ENCODE assay signal across 24 cellular contexts in genomic region chr7:5309146-5309545, GRCh38. TPM values are rescaled to one million over a fixed set of nuclear protein-coding genes. Genes with fewer than 3 reads are reported as not detected.
DNase-seq lines count a peak whose midpoint lies in the region; ATAC-seq, FAIRE-seq and TF ChIP-seq lines count a peak whose summit lies in the region.
"Had no signal": no experiment of that assay in that cellular context is flagged by ENCODE, and none has a peak within 500 bp of the region (broad histone marks: within the 10 kb centered on the region; RNA-seq: fewer than 3 reads in every experiment).

No MANE protein-coding gene starts in this region.

- H3K27ac Mint-ChIP-seq in type B pancreatic cell = peak overlapping the region; percentile 41
- H3K27ac Mint-ChIP-seq: B cell; CD4-positive, alpha-beta T cell; CD8-positive, alpha-beta T cell had no signal

- peaks cover 3% of the 10 kb centered on the region for H3K79me1 ChIP-seq in neuronal stem cell (ENCODE audit: low read depth, low read length)

- TF ChIP-seq RAD21 in HepG2 (CRISPR knock-in tag; IDR thresholded peaks at IDR 0.05) (no peak), K562 (CRISPR knock-in tag; conservative IDR thresholded peaks at IDR 0.05 in 1 of 2, IDR thresholded peaks at IDR 0.05 in 1 of 2) (no peak)

- H3K36me3 ChIP-seq in HepG2 (replicated peaks in 1 of 2; ENCODE audit: control insufficient read depth in 1 of 2, insufficient read depth in 2 of 2, low read length in 2 of 2) (peaks cover 8 to 11% of the 10 kb centered on the region in 2 experiments), right lobe of liver (peaks cover 0 to 33% (median 8%) of the 10 kb centered on the region in 4 donors), K562 (ENCODE audit: control insufficient read depth, insufficient read depth, low read length) (peaks cover 7% of the 10 kb centered on the region; the same call in 2 of the 3 replicates), neuronal stem cell (replicated peaks in 1 of 2; ENCODE audit: control insufficient read depth in 2 of 2, insufficient read depth in 2 of 2, low read length in 2 of 2) (peaks cover 12 to 62% of the 10 kb centered on the region in 2 donors)

- no peak for ATAC-seq in HepG2
- no peak for ATAC-seq in right lobe of liver
- ATAC-seq in K562 = no peak
- no peak for ATAC-seq in GM21723 (IDR thresholded peaks at IDR 0.05; ENCODE audit: unreplicated experiment)
- ATAC-seq in HG03097 (IDR thresholded peaks at IDR 0.05; ENCODE audit: low FRiP score, unreplicated experiment) = no peak
- ATAC-seq: CD8-positive, alpha-beta T cell had no signal

- TF ChIP-seq EP300 in HepG2 (IDR thresholded peaks at IDR 0.05; ENCODE audit: low read depth in 2 of 2, low read length in 2 of 2) = no peak
- TF ChIP-seq EP300 in HepG2 (CRISPR knock-in tag; IDR thresholded peaks at IDR 0.05; ENCODE audit: borderline replicate concordance) = no peak
- no peak for TF ChIP-seq EP300 in K562 (IDR thresholded peaks at IDR 0.05; ENCODE audit: low read length)

- no peak overlapping the region for H3K9ac ChIP-seq in HepG2 (ENCODE audit: insufficient read depth, low read depth, low read length)
- H3K9ac ChIP-seq in K562 (ENCODE audit: insufficient read depth in 1 of 2, low read depth in 2 of 2, low read length in 2 of 2) = no peak overlapping the region
- H3K9ac ChIP-seq in neuronal stem cell (ENCODE audit: low read depth, low read length, poor library complexity) = no peak overlapping the region
- H3K9ac ChIP-seq: BLaER1 treated with 17β-estradiol and CSF1 and Interleukin-3, amounts not matched to agents 10 nM and 100 nM had no signal

- CTCF ChIA-PET in HepG2 (lab: Yijun Ruan, JAX; ENCODE audit: low intra/inter-chr PET ratio, low total read pairs) (no interaction called here), K562 (lab: Yijun Ruan, JAX; ENCODE audit: low intra/inter-chr PET ratio) (no interaction called here)

- H3K79me2 ChIP-seq in HepG2 (ENCODE audit: insufficient read depth, low read length) (no peaks in the 10 kb centered on the region), K562 (ENCODE audit: control insufficient read depth, insufficient read depth, low read length) (no peaks in the 10 kb centered on the region)

- H3K4me1 Mint-ChIP-seq in type B pancreatic cell (ENCODE audit: unreplicated experiment) = no peaks in the 10 kb centered on the region
- H3K4me1 Mint-ChIP-seq: B cell had no signal

- H3K4me2 ChIP-seq in HepG2 (ENCODE audit: low read depth, low read length) (no peak overlapping the region), K562 (ENCODE audit: insufficient read depth, low read length) (no peak overlapping the region), neuronal stem cell (ENCODE audit: insufficient read depth, low read length, poor library complexity, severe bottlenecking) (no peak overlapping the region)
- H3K4me2 ChIP-seq: A549; BLaER1 treated with 17β-estradiol and CSF1 and Interleukin-3, amounts not matched to agents 10 nM and 100 nM had no signal

- no peak overlapping the region for H4K91ac ChIP-seq in neuronal stem cell (ENCODE audit: low read depth, low read length, poor library complexity)

- no peak overlapping the region for H3K4ac ChIP-seq in neuronal stem cell (ENCODE audit: low read length)

- H3K23ac ChIP-seq in neuronal stem cell (ENCODE audit: low read depth, low read length, poor library complexity) = no peak overlapping the region

- H4K20me1 ChIP-seq in HepG2 (ENCODE audit: insufficient read depth, low read length) = no peaks in the 10 kb centered on the region
- H4K20me1 ChIP-seq in K562 (replicated peaks; ENCODE audit: control insufficient read depth, insufficient read depth, low read length) = no peaks in the 10 kb centered on the region

- DNase-seq in HepG2 (ENCODE audit: low spot score) (no peak), right lobe of liver (no peak), K562 (ENCODE audit: extremely low read depth in 1 of 4, low spot score in 3 of 4) (no peak), neuronal stem cell (ENCODE audit: low spot score) (no peak), type B pancreatic cell (ENCODE audit: extremely low spot score, unreplicated experiment) (no peak)
- no peak for DNase-seq in activated CD4-positive, alpha-beta T cell treated with anti-CD3 and anti-CD28 coated beads, Interleukin-2, amount 50 U/mL, for 48 hours
- DNase-seq: AML-193; Caco-2; Calu3; CD4-positive, alpha-beta T cell; CD8-positive, alpha-beta T cell; DMS79 treated with DMSO at 0.1 percent for 48 hours; GF-D8 had no signal

- H2BK15ac ChIP-seq in neuronal stem cell (ENCODE audit: low read length) = no peak overlapping the region

- no peaks in the 10 kb centered on the region for H3K9me3 Mint-ChIP-seq in type B pancreatic cell
- H3K9me3 Mint-ChIP-seq: CD4-positive, alpha-beta T cell; CD8-positive, alpha-beta T cell had no signal

- H2BK12ac ChIP-seq in neuronal stem cell (ENCODE audit: low read length) = no peak overlapping the region

- no peak for FAIRE-seq in HepG2 (lab: Jason Lieb, UNC)
- FAIRE-seq in K562 (lab: Jason Lieb, UNC) = no peak
- FAIRE-seq: A549, D721Med, G401.6, GM12891, GM18507 had no signal

- no peak overlapping the region for H2BK5ac ChIP-seq in neuronal stem cell (ENCODE audit: low read length)

- H3K14ac ChIP-seq in neuronal stem cell (ENCODE audit: low read length) = no peak overlapping the region

- no peak overlapping the region for H2AK5ac ChIP-seq in neuronal stem cell (ENCODE audit: low read depth, low read length)

- H3K4me1 ChIP-seq in HepG2 (ENCODE audit: insufficient read depth, low read length) (no peaks in the 10 kb centered on the region), right lobe of liver (no peaks in the 10 kb centered on the region), K562 (replicated peaks in 1 of 2; ENCODE audit: control insufficient read depth in 2 of 2, insufficient read depth in 2 of 2, low read length in 2 of 2) (no peaks in the 10 kb centered on the region), neuronal stem cell (ENCODE audit: control insufficient read depth in 2 of 2, insufficient read depth in 1 of 2, low read depth in 1 of 2, low read length in 2 of 2) (peaks cover 0 to 2% of the 10 kb centered on the region in 2 donors)
- H3K4me1 ChIP-seq: A549; BLaER1 treated with 17β-estradiol and CSF1 and Interleukin-3, amounts not matched to agents 10 nM and 100 nM; Caco-2 had no signal

- H3K9me3 ChIP-seq in HepG2 (ENCODE audit: low read length) (no peaks in the 10 kb centered on the region), right lobe of liver (no peaks in the 10 kb centered on the region), K562 (replicated peaks; ENCODE audit: control insufficient read depth, insufficient read depth, low read depth, low read length) (no peaks in the 10 kb centered on the region), neuronal stem cell (replicated peaks in 1 of 2; ENCODE audit: control insufficient read depth in 2 of 2, insufficient read depth in 1 of 2, low read depth in 1 of 2, low read length in 2 of 2) (peaks cover 0 to 3% of the 10 kb centered on the region in 2 donors)
- H3K9me3 ChIP-seq: A549; BLaER1 treated with 17β-estradiol and CSF1 and Interleukin-3, amounts not matched to agents 10 nM and 100 nM; Caco-2 had no signal

- H3K27me3 ChIP-seq in HepG2 (ENCODE audit: control insufficient read depth in 1 of 2, insufficient read depth in 2 of 2, low read length in 2 of 2) = no peaks in the 10 kb centered on the region
- no peaks in the 10 kb centered on the region for H3K27me3 ChIP-seq in right lobe of liver
- H3K27me3 ChIP-seq in K562 (ENCODE audit: control insufficient read depth in 2 of 2, insufficient read depth in 2 of 2, low read length in 2 of 2) = no peaks in the 10 kb centered on the region
- no peaks in the 10 kb centered on the region for H3K27me3 ChIP-seq in neuronal stem cell (ENCODE audit: control insufficient read depth in 3 of 3, insufficient read depth in 3 of 3, low read depth in 1 of 3, low read length in 3 of 3)
- H3K27me3 ChIP-seq: BLaER1 treated with 17β-estradiol and CSF1 and Interleukin-3, amounts not matched to agents 10 nM and 100 nM had no signal

- no peak overlapping the region for H3K4me3 ChIP-seq in HepG2 (replicated peaks in 1 of 3; ENCODE audit: insufficient read depth in 1 of 3, low read depth in 2 of 3, low read length in 3 of 3)
- no peak overlapping the region for H3K4me3 ChIP-seq in right lobe of liver
- no peak overlapping the region for H3K4me3 ChIP-seq in K562
- no peak overlapping the region for H3K4me3 ChIP-seq in neuronal stem cell (ENCODE audit: low read length in 2 of 2)
- H3K4me3 ChIP-seq: A549; BLaER1 treated with 17β-estradiol and CSF1 and Interleukin-3, amounts not matched to agents 10 nM and 100 nM had no signal

- TF ChIP-seq CTCF in HepG2 (CRISPR knock-in tag; IDR thresholded peaks at IDR 0.05) (no peak), right lobe of liver (IDR thresholded peaks at IDR 0.05) (no peak), K562 (IDR thresholded peaks at IDR 0.05 in 2 of 3, conservative IDR thresholded peaks at IDR 0.05 in 1 of 3; ENCODE audit: insufficient read depth in 2 of 3, low read depth in 1 of 3, low read length in 3 of 3) (no peak), type B pancreatic cell (conservative IDR thresholded peaks at IDR 0.05) (no peak)

- POLR2A ChIA-PET in HepG2 (lab: Yijun Ruan, JAX) = no interaction called here
- POLR2A ChIA-PET in K562 (lab: Yijun Ruan, JAX) = interaction anchor here (0.6 to 1.3 kb wide), 2 partner anchors 11 to 12 kb away, joined by 3 to 4 read pairs; no protein-coding TSS in a partner anchor

- no peak overlapping the region for H2BK120ac ChIP-seq in neuronal stem cell (ENCODE audit: low read depth, low read length)

- peak overlapping the region; percentile 43 for H4K8ac ChIP-seq in neuronal stem cell (ENCODE audit: low read depth, low read length)

- H3K18ac ChIP-seq in neuronal stem cell (ENCODE audit: low read length) = no peak overlapping the region

- H3K27ac ChIP-seq in HepG2 (ENCODE audit: extremely low read length, insufficient read depth, low read length) = no peak overlapping the region
- H3K27ac ChIP-seq in right lobe of liver = no peak overlapping the region
- no peak overlapping the region for H3K27ac ChIP-seq in K562 (ENCODE audit: extremely low read depth, low read depth, low read length)
- H3K27ac ChIP-seq in neuronal stem cell (replicated peaks; ENCODE audit: low read length) = no peak overlapping the region
- H3K27ac ChIP-seq: 22Rv1; A549; BLaER1 treated with 17β-estradiol and CSF1 and Interleukin-3, amounts not matched to agents 10 nM and 100 nM; C4-2B had no signal

- no peaks in the 10 kb centered on the region for H3K27me3 Mint-ChIP-seq in type B pancreatic cell
- H3K27me3 Mint-ChIP-seq: B cell; CD4-positive, alpha-beta T cell had no signal

- no peaks in the 10 kb centered on the region for H3K9me1 ChIP-seq in K562 (ENCODE audit: control insufficient read depth, insufficient read depth, low read length)

- intact Hi-C loops in HepG2 (cut with micrococcal nuclease; ENCODE audit: unreplicated experiment) (no loop called here), right lobe of liver (cut with DNase I) (no loop called here), K562 (cut with micrococcal nuclease) (no loop called here)

- H2AFZ ChIP-seq in HepG2 (ENCODE audit: low read length) = no peak overlapping the region
- no peak overlapping the region for H2AFZ ChIP-seq in K562 (ENCODE audit: low read depth, low read length)
- no peak overlapping the region for H2AFZ ChIP-seq in neuronal stem cell (ENCODE audit: low read length)

- in situ Hi-C loops in HepG2 (cut with HindIII; ENCODE audit: extremely low pct_ligation_motif_present, low pct_unique_long_range_greater_than_20kb) (no loop called here), K562 (cut with MboI) (no loop called here)

- 99% methylated on average over 16 of the region's 25 CpGs for WGBS in HepG2 (ENCODE audit: low lambda C conversion rate)
- no CpG with 5 or more reads among the region's 25 CpGs for WGBS in right lobe of liver (ENCODE audit: insufficient coverage, low coverage, low lambda C conversion rate, missing lambda C conversion rate)
- 84% methylated on average over 16 of the region's 25 CpGs for WGBS in K562 (ENCODE audit: insufficient coverage, low coverage, missing lambda C conversion rate)
- no CpG with 5 or more reads among the region's 25 CpGs for WGBS in neuronal stem cell (ENCODE audit: extremely low coverage in 2 of 2, insufficient read length in 2 of 2, insufficient replicate concordance in 1 of 2), 2 donors

- BruUV-seq in HepG2 (replicated peaks; lab: Mats Ljungman, UMichigan) (no TSS peak), K562 (replicated peaks; lab: Mats Ljungman, UMichigan) (no TSS peak)

- no peak for TF ChIP-seq POLR2A in HepG2 (IDR thresholded peaks at IDR 0.05; ENCODE audit: insufficient read depth in 1 of 2, low read depth in 2 of 2, low read length in 2 of 2)
- TF ChIP-seq POLR2A in right lobe of liver (IDR thresholded peaks at IDR 0.05) = no peak
- TF ChIP-seq POLR2A in K562 (conservative IDR thresholded peaks at IDR 0.05) = no peak

- H3K4me3 Mint-ChIP-seq in type B pancreatic cell = no peak overlapping the region
- H3K4me3 Mint-ChIP-seq: B cell; CD4-positive, alpha-beta T cell; CD8-positive, alpha-beta T cell had no signal

- H3K36me3 Mint-ChIP-seq in type B pancreatic cell = peaks cover 10% of the 10 kb centered on the region

RNA-seq across cellular contexts. Expression of gene SLC29A4, which starts 26.4 kb away (rescaled TPM):
- total RNA-seq in HepG2 (2016; rRNA removed; fragmentation: Illumina TruSeq; extraction: Trizol) (21.2 and 31.7 TPM in 2 replicates), right lobe of liver (1 to 10 TPM; 1.5 to 7.7 (median 3.9) TPM), K562 (2014; rRNA removed) (0.77 and 2.3 TPM in 2 replicates), K562 (2014; rRNA removed; fragmentation: Illumina TruSeq; extraction: Trizol) (0.03 and 0.29 TPM in 2 replicates), K562 (2015; rRNA removed; fragmentation: Illumina TruSeq; extraction: Trizol) (0.14 and 0.19 TPM in 2 replicates), K562 (2021) (1.2 and 1.4 TPM in 2 replicates), type B pancreatic cell (ENCODE audit: low replicate concordance) (76.1 and 79.6 TPM in 2 replicates)
- 33.8 and 34.7 TPM in 2 replicates for total RNA-seq in HepG2 (2016; cell fraction: cytosol; rRNA removed; fragmentation: Illumina TruSeq; extraction: Trizol; ENCODE audit: low read depth)
- 18.9 and 30.5 TPM in 2 replicates for total RNA-seq in HepG2 (2016; cell fraction: insoluble cytoplasmic fraction; rRNA removed; fragmentation: Illumina TruSeq; extraction: Trizol)
- total RNA-seq in HepG2 (2016; cell fraction: membrane; rRNA removed; fragmentation: Illumina TruSeq; extraction: Trizol) = 76.3 and 81.9 TPM in 2 replicates
- 18.2 and 22.5 TPM in 2 replicates for total RNA-seq in HepG2 (2016; cell fraction: nucleus; rRNA removed; fragmentation: Illumina TruSeq; extraction: Trizol)
- polyA plus RNA-seq in HepG2 (2011; rRNA removed) (29.7 and 53.0 TPM in 2 replicates), K562 (2011; rRNA removed) (1.1 and 1.2 TPM in 2 replicates), K562 (2014; fragmentation: Illumina TruSeq; extraction: Trizol) (0.37 and 1.1 TPM in 2 replicates), K562 (2014; fragmentation: Nextera tagmentation; extraction: Ambion mirVana) (under 1 TPM; 0.01 to 0.03 TPM), K562 (2014; rRNA removed) (0.82 and 1.2 TPM in 2 replicates)
- 23.1 and 35.9 TPM in 2 replicates for polyA plus RNA-seq in HepG2 (2011; cell fraction: cytosol; rRNA removed)
- 110 and 117 TPM in 2 replicates for polyA plus RNA-seq in HepG2 (2011; cell fraction: nucleus; rRNA removed)
- 21.6 and 26.5 TPM in 2 replicates for polyA plus RNA-seq in HepG2 (2012)
- 78.6 and 80.2 TPM in 2 replicates for polyA plus RNA-seq in HepG2 (2016; cell fraction: cytosol; fragmentation: Illumina TruSeq; extraction: Trizol; ENCODE audit: low read depth)
- 31.0 and 42.3 TPM in 2 replicates for polyA plus RNA-seq in HepG2 (2016; cell fraction: insoluble cytoplasmic fraction; fragmentation: Illumina TruSeq; extraction: Trizol; ENCODE audit: low read depth)
- 113 and 128 TPM in 2 replicates for polyA plus RNA-seq in HepG2 (2016; cell fraction: membrane; fragmentation: Illumina TruSeq; extraction: Trizol; ENCODE audit: low read depth)
- 57.1 and 65.3 TPM in 2 replicates for polyA plus RNA-seq in HepG2 (2016; cell fraction: nucleus; fragmentation: Illumina TruSeq; extraction: Trizol; ENCODE audit: insufficient read depth, low read depth)
- polyA minus RNA-seq in HepG2 (2011; rRNA and poly(A)+ RNA removed; ENCODE audit: low replicate concordance) = 1.5 and 136 TPM in 2 replicates
- polyA minus RNA-seq in HepG2 (2011; cell fraction: cytosol; rRNA and poly(A)+ RNA removed) = 23.7 and 26.6 TPM in 2 replicates
- 20.0 and 25.2 TPM in 2 replicates for polyA minus RNA-seq in HepG2 (2011; cell fraction: nucleus; rRNA and poly(A)+ RNA removed)
- 2.7 and 9.3 TPM in 2 replicates for total RNA-seq in K562 (2011; cell fraction: chromatin; rRNA removed; ENCODE audit: low replicate concordance)
- total RNA-seq in K562 (2011; cell fraction: nucleolus; rRNA removed) = 2.4 and 3.3 TPM in 2 replicates
- total RNA-seq in K562 (2011; cell fraction: nucleoplasm; rRNA removed) = 3.4 and 3.6 TPM in 2 replicates
- 0.80 and 4.7 TPM in 2 replicates for polyA plus RNA-seq in K562 (2011; cell fraction: cytosol; rRNA removed)
- 1.7 and 4.8 TPM in 2 replicates for polyA plus RNA-seq in K562 (2011; cell fraction: nucleus; rRNA removed)
- polyA plus RNA-seq in K562 (2012) = 0.60 and 0.78 TPM in 2 replicates
- 0.36 and 2.3 TPM in 2 replicates for polyA minus RNA-seq in K562 (2011; rRNA and poly(A)+ RNA removed)
- 0.86 and 4.1 TPM in 2 replicates for polyA minus RNA-seq in K562 (2011; cell fraction: cytosol; rRNA and poly(A)+ RNA removed)
- 0.44 and 0.54 TPM in 2 replicates for polyA minus RNA-seq in K562 (2011; cell fraction: nucleus; rRNA and poly(A)+ RNA removed)
- 29.0 TPM for polyA plus RNA-seq in neuronal stem cell (2013, experiment 1 of 2)
- polyA plus RNA-seq in neuronal stem cell (2013, experiment 2 of 2) = 28.9 TPM

Comparison
In these comparisons a context has a peak if more than half of its experiments do, and no peak if none do; other contexts are left out.
1. Of the 241 proteins assayed by ChIP-seq in both HepG2 and K562: peak only in HepG2: RBM22; only in K562: POLR2G; in both: none; in neither: 239.